In the genomic region with DNA sequence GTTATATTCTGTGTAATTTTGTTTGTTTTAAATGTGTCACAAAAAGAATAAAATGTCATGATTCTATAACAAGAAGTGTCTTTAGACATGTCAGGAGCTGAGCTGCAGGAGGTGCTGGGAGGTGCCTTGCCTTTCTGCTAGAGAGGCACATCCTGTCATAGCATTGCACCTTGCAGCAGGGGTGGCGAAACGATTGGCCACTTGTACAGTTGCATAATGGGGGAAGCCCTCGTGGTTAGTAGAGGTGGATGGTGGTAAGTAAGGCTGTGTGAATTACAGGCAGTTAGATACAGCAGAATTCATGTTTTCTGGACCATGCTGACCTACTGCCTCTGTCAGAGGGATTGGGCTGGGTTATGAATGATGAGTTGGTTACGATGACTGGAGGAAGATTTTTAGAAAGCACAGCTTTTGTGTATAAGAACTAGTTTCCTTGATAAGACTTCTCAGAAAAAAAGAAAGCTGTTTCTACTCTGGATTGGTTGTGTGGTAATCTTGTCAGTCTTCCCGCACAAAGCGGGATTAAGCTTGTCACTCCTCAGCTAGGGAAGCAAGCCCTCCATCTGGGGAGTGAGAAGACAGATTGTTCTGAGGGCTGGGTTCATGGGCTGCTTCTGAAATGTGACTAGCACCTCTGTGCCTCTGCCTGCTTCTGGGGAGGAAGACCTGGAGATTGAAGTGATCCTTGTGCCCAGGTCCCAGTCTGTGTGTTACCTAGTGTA, we compare ENCODE assay signal across 9 cellular contexts.
DNase-seq lines count a peak whose midpoint lies in the region; ATAC-seq and TF ChIP-seq lines count a peak whose summit lies in the region.
"Had no signal": no experiment of that assay in that cellular context is flagged by ENCODE, and none has a peak within 500 bp of the region (broad histone marks: within the 10 kb centered on the region; RNA-seq: fewer than 3 reads in every experiment).

No MANE protein-coding gene starts in this region.

- no peak overlapping the region for H3K27ac ChIP-seq in CD8-positive, alpha-beta memory T cell (ENCODE audit: low read depth, low read length)
- H3K27ac ChIP-seq in body of pancreas = peak overlapping the region in 1 of 4 donors; percentile 19

- H3K27ac Mint-ChIP-seq in CD8-positive, alpha-beta memory T cell = peak overlapping the region in 7 of 8 donors; percentile 3 to 84 (median 72)
- H3K27ac Mint-ChIP-seq in activated T-helper 17 cell treated with anti-CD3 and anti-CD28 coated beads, Interleukin-2, amount 50 U/mL, for 72 hours = peak overlapping the region; percentile 51
- peak overlapping the region in 8 of 10 donors; percentile 0 to 74 (median 39) for H3K27ac Mint-ChIP-seq in naive thymus-derived CD8-positive, alpha-beta T cell

- H3K27me3 Mint-ChIP-seq in CD8-positive, alpha-beta memory T cell = no peaks in the 10 kb centered on the region
- no peaks in the 10 kb centered on the region for H3K27me3 Mint-ChIP-seq in activated T-helper 17 cell treated with anti-CD3 and anti-CD28 coated beads, Interleukin-2, amount 50 U/mL, for 72 hours
- no peaks in the 10 kb centered on the region for H3K27me3 Mint-ChIP-seq in naive thymus-derived CD8-positive, alpha-beta T cell

- WGBS in body of pancreas, 2 donors = 67 to 72% methylated on average over 6 of the region's 6 CpGs

- H3K9me3 Mint-ChIP-seq in CD8-positive, alpha-beta memory T cell = no peaks in the 10 kb centered on the region
- no peaks in the 10 kb centered on the region for H3K9me3 Mint-ChIP-seq in activated T-helper 17 cell treated with anti-CD3 and anti-CD28 coated beads, Interleukin-2, amount 50 U/mL, for 72 hours
- no peaks in the 10 kb centered on the region for H3K9me3 Mint-ChIP-seq in naive thymus-derived CD8-positive, alpha-beta T cell

- peak; percentile 33 to 71 (median 48) for DNase-seq in CD8-positive, alpha-beta memory T cell
- DNase-seq in NAMALWA (ENCODE audit: low spot score) (peak; percentile 15), body of pancreas (no peak), kidney tubule cell (ENCODE audit: low spot score) (no peak)
- peak in 9 of 10 donors; percentile 4 to 73 (median 48) for DNase-seq in naive thymus-derived CD8-positive, alpha-beta T cell
- DNase-seq: NCI-H510A treated with DMSO at 0.1 percent for 48 hours had no signal

- CTCF ChIA-PET in CD8-positive, alpha-beta memory T cell (lab: Charles Lee) = interaction anchor here (1.4 kb wide), 1 partner anchor 79 kb away, joined by 3 read pairs; no protein-coding TSS in a partner anchor

- POLR2A ChIA-PET in CD8-positive, alpha-beta memory T cell (lab: Charles Lee) = no interaction called here
- POLR2A ChIA-PET in naive thymus-derived CD8-positive, alpha-beta T cell (lab: Charles Lee) = no interaction called here

- intact Hi-C loops in body of pancreas (cut with DNase I) = no loop called here

- no peaks in the 10 kb centered on the region for H3K36me3 Mint-ChIP-seq in CD8-positive, alpha-beta memory T cell
- H3K36me3 Mint-ChIP-seq in activated T-helper 17 cell treated with anti-CD3 and anti-CD28 coated beads, Interleukin-2, amount 50 U/mL, for 72 hours (ENCODE audit: low read depth) = no peaks in the 10 kb centered on the region
- peaks cover 0 to 4% (median 4%) of the 10 kb centered on the region in 3 donors for H3K36me3 Mint-ChIP-seq in naive thymus-derived CD8-positive, alpha-beta T cell

- H3K4me1 Mint-ChIP-seq in CD8-positive, alpha-beta memory T cell = peaks cover 63 to 87% (median 85%) of the 10 kb centered on the region in 3 donors
- peaks cover 54% of the 10 kb centered on the region for H3K4me1 Mint-ChIP-seq in activated T-helper 17 cell treated with anti-CD3 and anti-CD28 coated beads, Interleukin-2, amount 50 U/mL, for 72 hours
- H3K4me1 Mint-ChIP-seq in naive thymus-derived CD8-positive, alpha-beta T cell = peaks cover 32 to 64% (median 61%) of the 10 kb centered on the region in 4 donors

- H3K4me3 Mint-ChIP-seq in CD8-positive, alpha-beta memory T cell = peak overlapping the region in 5 of 7 donors; percentile 1 to 78 (median 55)
- H3K4me3 Mint-ChIP-seq in activated T-helper 17 cell treated with anti-CD3 and anti-CD28 coated beads, Interleukin-2, amount 50 U/mL, for 72 hours = peak overlapping the region; percentile 18
- H3K4me3 Mint-ChIP-seq in naive thymus-derived CD8-positive, alpha-beta T cell = peak overlapping the region; percentile 1 to 54 (median 14)

- no peaks in the 10 kb centered on the region for H3K36me3 ChIP-seq in CD8-positive, alpha-beta memory T cell (ENCODE audit: insufficient read depth, low read length)
- H3K36me3 ChIP-seq in body of pancreas (replicated peaks in 1 of 2; ENCODE audit: insufficient read depth in 1 of 2, low read depth in 2 of 2) = no peaks in the 10 kb centered on the region

- H3K4me1 ChIP-seq in CD8-positive, alpha-beta memory T cell (ENCODE audit: insufficient read depth, low read length) = peaks cover 15% of the 10 kb centered on the region
- peaks cover 71% of the 10 kb centered on the region for H3K4me1 ChIP-seq in body of pancreas

- no peaks in the 10 kb centered on the region for H3K9me3 ChIP-seq in CD8-positive, alpha-beta memory T cell (ENCODE audit: low read length)
- no peaks in the 10 kb centered on the region for H3K9me3 ChIP-seq in body of pancreas

- no peak for TF ChIP-seq CTCF in body of pancreas (IDR thresholded peaks at IDR 0.05)

- no peak for TF ChIP-seq POLR2A in body of pancreas (IDR thresholded peaks at IDR 0.05)

- ATAC-seq in activated T-helper 17 cell treated with anti-CD3 and anti-CD28 coated beads, Interleukin-2, amount 50 U/mL, for 72 hours (replicated peaks) = peak; percentile 59
- peak; percentile 82 to 100 for ATAC-seq in naive thymus-derived CD8-positive, alpha-beta T cell
- no peak for ATAC-seq in HG03565 (IDR thresholded peaks at IDR 0.05; ENCODE audit: unreplicated experiment)
- ATAC-seq in body of pancreas = no peak
- ATAC-seq in HG02642 (IDR thresholded peaks at IDR 0.05; ENCODE audit: poor library complexity, unreplicated experiment) = no peak

- H3K4me3 ChIP-seq in CD8-positive, alpha-beta memory T cell (ENCODE audit: low read length) = no peak overlapping the region
- H3K4me3 ChIP-seq in body of pancreas = no peak overlapping the region

- H3K27me3 ChIP-seq in CD8-positive, alpha-beta memory T cell (ENCODE audit: insufficient read depth, low read length, poor library complexity, severe bottlenecking) = no peaks in the 10 kb centered on the region
- no peaks in the 10 kb centered on the region for H3K27me3 ChIP-seq in body of pancreas

Comparison
In these comparisons a context has a peak if more than half of its experiments do, and no peak if none do; other contexts are left out.
1. DNase-seq: peak in CD8-positive, alpha-beta memory T cell (5 of 5), NAMALWA (single experiment) and naive thymus-derived CD8-positive, alpha-beta T cell (9 of 10); none in body of pancreas (0 of 4) and kidney tubule cell (single experiment).
2. ATAC-seq: peak in activated T-helper 17 cell treated with anti-CD3 and anti-CD28 coated beads, Interleukin-2, amount 50 U/mL, for 72 hours (single experiment) and naive thymus-derived CD8-positive, alpha-beta T cell (2 of 2); none in HG03565 (single experiment), body of pancreas (single experiment) and HG02642 (single experiment).
3. Peak in every context shown above with its lines, with median percentiles within 50 percentile points of each other: H3K27ac Mint-ChIP-seq and H3K4me3 Mint-ChIP-seq.